ENCODE assay signal across 18 cellular contexts in the genomic region with DNA sequence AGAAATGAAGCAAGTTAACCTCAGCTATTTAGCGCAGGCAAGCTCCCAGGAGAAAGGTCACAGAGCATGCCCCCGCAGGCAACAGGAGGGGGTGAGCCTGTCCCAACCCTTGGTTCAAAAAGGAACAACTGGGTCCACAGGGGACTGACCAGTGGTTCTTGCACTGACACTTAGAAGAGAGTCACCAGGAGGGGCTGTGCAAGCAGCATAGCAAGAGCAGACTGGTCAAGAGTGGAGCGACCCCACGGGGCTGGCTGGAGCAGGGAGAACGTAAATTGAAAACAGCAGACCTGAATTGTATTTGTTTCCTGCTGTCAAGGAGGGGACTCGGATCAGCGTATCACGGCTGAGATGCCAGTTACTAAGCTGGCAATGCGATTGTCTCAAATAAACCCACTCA. TPM values are rescaled to one million over a fixed set of nuclear protein-coding genes. Genes with fewer than 3 reads are reported as not detected.
DNase-seq lines count a peak whose midpoint lies in the region; ATAC-seq and TF ChIP-seq lines count a peak whose summit lies in the region.
"Had no signal": no experiment of that assay in that cellular context is flagged by ENCODE, and none has a peak within 500 bp of the region (broad histone marks: within the 10 kb centered on the region; RNA-seq: fewer than 3 reads in every experiment).

No MANE protein-coding gene starts in this region.

- H3K36me3 Mint-ChIP-seq in WTC11 (no peaks in the 10 kb centered on the region), nephron progenitor cell (ENCODE audit: low read depth) (no peaks in the 10 kb centered on the region)
- H3K36me3 Mint-ChIP-seq in activated T-cell treated with anti-CD3 and anti-CD28 coated beads, Interleukin-2, amount 50 U/mL, for 4 hours (ENCODE audit: insufficient read depth): no peaks in the 10 kb centered on the region
- H3K36me3 Mint-ChIP-seq: CD4-positive, CD25-positive, alpha-beta regulatory T cell had no signal

- no peak for DNase-seq in WTC11 (ENCODE audit: low spot score)
- DNase-seq in fibroblast of gingiva (ENCODE audit: low read depth): peak; percentile 14
- peak; percentile 21 for DNase-seq in nephron progenitor cell
- no peak for DNase-seq in sciatic nerve (ENCODE audit: low spot score)
- no peak for DNase-seq in D341Med (ENCODE audit: low spot score)
- DNase-seq in activated T-cell treated with anti-CD3 and anti-CD28 coated beads, Interleukin-2, amount 50 U/mL, for 4 hours: no peak
- DNase-seq in DMS 273 (lab: John Stamatoyannopoulos, UW; ENCODE audit: unreplicated experiment): no peak
- DNase-seq: ACHN; BE2C; C1 segment of cervical spinal cord; CD4-positive, CD25-positive, alpha-beta regulatory T cell; CD8-positive, alpha-beta memory T cell; COR-L47; DMS153; DMS79; GDM1 had no signal

- CTCF ChIA-PET in WTC11 (lab: Charles Lee): interaction anchor here (1.4 kb wide), 1 partner anchor 201 kb away, joined by 4 read pairs; no protein-coding TSS in a partner anchor

- H3K4me3 Mint-ChIP-seq in WTC11: no peak overlapping the region
- no peak overlapping the region for H3K4me3 Mint-ChIP-seq in nephron progenitor cell
- no peak overlapping the region for H3K4me3 Mint-ChIP-seq in activated T-cell treated with anti-CD3 and anti-CD28 coated beads, Interleukin-2, amount 50 U/mL, for 4 hours
- H3K4me3 Mint-ChIP-seq: CD4-positive, CD25-positive, alpha-beta regulatory T cell; CD8-positive, alpha-beta memory T cell had no signal

- H3K27me3 Mint-ChIP-seq in WTC11 (ENCODE audit: low read depth) (no peaks in the 10 kb centered on the region), nephron progenitor cell (ENCODE audit: low read depth, poor library complexity) (peaks cover 24% of the 10 kb centered on the region)
- peaks cover 11% of the 10 kb centered on the region for H3K27me3 Mint-ChIP-seq in activated T-cell treated with anti-CD3 and anti-CD28 coated beads, Interleukin-2, amount 50 U/mL, for 4 hours (ENCODE audit: low read depth)

- intact Hi-C loops in sciatic nerve (cut with DNase I): no loop called here

- peak; percentile 47; the same call in 1 of the 2 replicates for ATAC-seq in WTC11
- ATAC-seq in sciatic nerve: peak; percentile 53
- ATAC-seq in activated T-cell treated with anti-CD3 and anti-CD28 coated beads, Interleukin-2, amount 50 U/mL, for 4 hours: no peak

- POLR2A ChIA-PET in WTC11 (lab: Charles Lee): no interaction called here

- H3K4me1 Mint-ChIP-seq in WTC11: no peaks in the 10 kb centered on the region
- peaks cover 14% of the 10 kb centered on the region for H3K4me1 Mint-ChIP-seq in nephron progenitor cell
- no peaks in the 10 kb centered on the region for H3K4me1 Mint-ChIP-seq in activated T-cell treated with anti-CD3 and anti-CD28 coated beads, Interleukin-2, amount 50 U/mL, for 4 hours (ENCODE audit: low read depth)
- H3K4me1 Mint-ChIP-seq: CD4-positive, CD25-positive, alpha-beta regulatory T cell; CD8-positive, alpha-beta memory T cell had no signal

- H3K9me3 Mint-ChIP-seq in WTC11 (no peaks in the 10 kb centered on the region), nephron progenitor cell (no peaks in the 10 kb centered on the region)
- no peaks in the 10 kb centered on the region for H3K9me3 Mint-ChIP-seq in activated T-cell treated with anti-CD3 and anti-CD28 coated beads, Interleukin-2, amount 50 U/mL, for 4 hours

- no peak overlapping the region for H3K27ac Mint-ChIP-seq in WTC11
- no peak overlapping the region for H3K27ac Mint-ChIP-seq in nephron progenitor cell
- H3K27ac Mint-ChIP-seq: CD4-positive, CD25-positive, alpha-beta regulatory T cell; CD8-positive, alpha-beta memory T cell had no signal

- TF ChIP-seq CTCF in WTC11 (IDR thresholded peaks at IDR 0.05) (no peak), nephron progenitor cell (IDR thresholded peaks at IDR 0.05) (no peak)

TF ChIP-seq in WTC11, 78 proteins besides CTCF, POLR2A, EP300 and RAD21 (continues in another document):
- no peak for TF ChIP-seq GABPB1 (CRISPR knock-in tag; IDR thresholded peaks at IDR 0.05)
- TF ChIP-seq, protein P1, sequence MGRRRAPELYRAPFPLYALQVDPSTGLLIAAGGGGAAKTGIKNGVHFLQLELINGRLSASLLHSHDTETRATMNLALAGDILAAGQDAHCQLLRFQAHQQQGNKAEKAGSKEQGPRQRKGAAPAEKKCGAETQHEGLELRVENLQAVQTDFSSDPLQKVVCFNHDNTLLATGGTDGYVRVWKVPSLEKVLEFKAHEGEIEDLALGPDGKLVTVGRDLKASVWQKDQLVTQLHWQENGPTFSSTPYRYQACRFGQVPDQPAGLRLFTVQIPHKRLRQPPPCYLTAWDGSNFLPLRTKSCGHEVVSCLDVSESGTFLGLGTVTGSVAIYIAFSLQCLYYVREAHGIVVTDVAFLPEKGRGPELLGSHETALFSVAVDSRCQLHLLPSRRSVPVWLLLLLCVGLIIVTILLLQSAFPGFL (CRISPR knock-in tag; IDR thresholded peaks at IDR 0.05; ENCODE audit: borderline replicate concordance): no peak
- TF ChIP-seq, protein P2, sequence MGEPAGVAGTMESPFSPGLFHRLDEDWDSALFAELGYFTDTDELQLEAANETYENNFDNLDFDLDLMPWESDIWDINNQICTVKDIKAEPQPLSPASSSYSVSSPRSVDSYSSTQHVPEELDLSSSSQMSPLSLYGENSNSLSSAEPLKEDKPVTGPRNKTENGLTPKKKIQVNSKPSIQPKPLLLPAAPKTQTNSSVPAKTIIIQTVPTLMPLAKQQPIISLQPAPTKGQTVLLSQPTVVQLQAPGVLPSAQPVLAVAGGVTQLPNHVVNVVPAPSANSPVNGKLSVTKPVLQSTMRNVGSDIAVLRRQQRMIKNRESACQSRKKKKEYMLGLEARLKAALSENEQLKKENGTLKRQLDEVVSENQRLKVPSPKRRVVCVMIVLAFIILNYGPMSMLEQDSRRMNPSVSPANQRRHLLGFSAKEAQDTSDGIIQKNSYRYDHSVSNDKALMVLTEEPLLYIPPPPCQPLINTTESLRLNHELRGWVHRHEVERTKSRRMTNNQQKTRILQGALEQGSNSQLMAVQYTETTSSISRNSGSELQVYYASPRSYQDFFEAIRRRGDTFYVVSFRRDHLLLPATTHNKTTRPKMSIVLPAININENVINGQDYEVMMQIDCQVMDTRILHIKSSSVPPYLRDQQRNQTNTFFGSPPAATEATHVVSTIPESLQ (CRISPR knock-in tag; IDR thresholded peaks at IDR 0.05): no peak
- no peak for TF ChIP-seq GRHL2 (CRISPR knock-in tag; IDR thresholded peaks at IDR 0.05; ENCODE audit: insufficient replicate concordance, severe bottlenecking)
- TF ChIP-seq FOXP1 (CRISPR knock-in tag; IDR thresholded peaks at IDR 0.05; ENCODE audit: borderline replicate concordance): no peak
- TF ChIP-seq, protein P3, sequence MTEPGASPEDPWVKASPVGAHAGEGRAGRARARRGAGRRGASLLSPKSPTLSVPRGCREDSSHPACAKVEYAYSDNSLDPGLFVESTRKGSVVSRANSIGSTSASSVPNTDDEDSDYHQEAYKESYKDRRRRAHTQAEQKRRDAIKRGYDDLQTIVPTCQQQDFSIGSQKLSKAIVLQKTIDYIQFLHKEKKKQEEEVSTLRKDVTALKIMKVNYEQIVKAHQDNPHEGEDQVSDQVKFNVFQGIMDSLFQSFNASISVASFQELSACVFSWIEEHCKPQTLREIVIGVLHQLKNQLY (CRISPR knock-in tag; IDR thresholded peaks at IDR 0.05): no peak
- TF ChIP-seq ZNF121 (CRISPR knock-in tag; IDR thresholded peaks at IDR 0.05): no peak
- TF ChIP-seq, protein P4, sequence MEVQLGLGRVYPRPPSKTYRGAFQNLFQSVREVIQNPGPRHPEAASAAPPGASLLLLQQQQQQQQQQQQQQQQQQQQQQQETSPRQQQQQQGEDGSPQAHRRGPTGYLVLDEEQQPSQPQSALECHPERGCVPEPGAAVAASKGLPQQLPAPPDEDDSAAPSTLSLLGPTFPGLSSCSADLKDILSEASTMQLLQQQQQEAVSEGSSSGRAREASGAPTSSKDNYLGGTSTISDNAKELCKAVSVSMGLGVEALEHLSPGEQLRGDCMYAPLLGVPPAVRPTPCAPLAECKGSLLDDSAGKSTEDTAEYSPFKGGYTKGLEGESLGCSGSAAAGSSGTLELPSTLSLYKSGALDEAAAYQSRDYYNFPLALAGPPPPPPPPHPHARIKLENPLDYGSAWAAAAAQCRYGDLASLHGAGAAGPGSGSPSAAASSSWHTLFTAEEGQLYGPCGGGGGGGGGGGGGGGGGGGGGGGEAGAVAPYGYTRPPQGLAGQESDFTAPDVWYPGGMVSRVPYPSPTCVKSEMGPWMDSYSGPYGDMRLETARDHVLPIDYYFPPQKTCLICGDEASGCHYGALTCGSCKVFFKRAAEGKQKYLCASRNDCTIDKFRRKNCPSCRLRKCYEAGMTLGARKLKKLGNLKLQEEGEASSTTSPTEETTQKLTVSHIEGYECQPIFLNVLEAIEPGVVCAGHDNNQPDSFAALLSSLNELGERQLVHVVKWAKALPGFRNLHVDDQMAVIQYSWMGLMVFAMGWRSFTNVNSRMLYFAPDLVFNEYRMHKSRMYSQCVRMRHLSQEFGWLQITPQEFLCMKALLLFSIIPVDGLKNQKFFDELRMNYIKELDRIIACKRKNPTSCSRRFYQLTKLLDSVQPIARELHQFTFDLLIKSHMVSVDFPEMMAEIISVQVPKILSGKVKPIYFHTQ (CRISPR knock-in tag; IDR thresholded peaks at IDR 0.05): no peak
- no peak for TF ChIP-seq RELA (CRISPR knock-in tag; IDR thresholded peaks at IDR 0.05; ENCODE audit: borderline replicate concordance)
- no peak for TF ChIP-seq JUN (CRISPR knock-in tag; IDR thresholded peaks at IDR 0.05)
- TF ChIP-seq, protein P5, sequence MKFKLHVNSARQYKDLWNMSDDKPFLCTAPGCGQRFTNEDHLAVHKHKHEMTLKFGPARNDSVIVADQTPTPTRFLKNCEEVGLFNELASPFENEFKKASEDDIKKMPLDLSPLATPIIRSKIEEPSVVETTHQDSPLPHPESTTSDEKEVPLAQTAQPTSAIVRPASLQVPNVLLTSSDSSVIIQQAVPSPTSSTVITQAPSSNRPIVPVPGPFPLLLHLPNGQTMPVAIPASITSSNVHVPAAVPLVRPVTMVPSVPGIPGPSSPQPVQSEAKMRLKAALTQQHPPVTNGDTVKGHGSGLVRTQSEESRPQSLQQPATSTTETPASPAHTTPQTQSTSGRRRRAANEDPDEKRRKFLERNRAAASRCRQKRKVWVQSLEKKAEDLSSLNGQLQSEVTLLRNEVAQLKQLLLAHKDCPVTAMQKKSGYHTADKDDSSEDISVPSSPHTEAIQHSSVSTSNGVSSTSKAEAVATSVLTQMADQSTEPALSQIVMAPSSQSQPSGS (CRISPR knock-in tag; IDR thresholded peaks at IDR 0.05; ENCODE audit: borderline replicate concordance, low read depth): no peak
- TF ChIP-seq SMAD3 (CRISPR knock-in tag; IDR thresholded peaks at IDR 0.05; ENCODE audit: borderline replicate concordance): no peak

RNA-seq across cellular contexts. Expression of gene GABRR1, which starts 32.8 kb away (rescaled TPM):
- total RNA-seq in WTC11 (2021): 0.23 to 0.30 TPM (median 0.24 TPM) in 3 replicates
- total RNA-seq in sciatic nerve: 0.27 TPM
- total RNA-seq in activated T-cell treated with anti-CD3 and anti-CD28 coated beads, Interleukin-2, amount 50 U/mL, for 4 hours: not detected
- total RNA-seq: CD4-positive, CD25-positive, alpha-beta regulatory T cell; CD8-positive, alpha-beta memory T cell; Daoy; HT-29 had no signal

RNA-seq across cellular contexts. Expression of gene PM20D2, which starts 38.5 kb away (rescaled TPM):
- 4.8 to 5.1 TPM (median 4.9 TPM) in 3 replicates for total RNA-seq in WTC11 (2021)
- total RNA-seq in sciatic nerve: 16.9 TPM
- 10 to 100 TPM; 11.2 to 17.7 (median 14.4) TPM for total RNA-seq in activated T-cell treated with anti-CD3 and anti-CD28 coated beads, Interleukin-2, amount 50 U/mL, for 4 hours

Comparison
In these comparisons a context has a peak if more than half of its experiments do, and no peak if none do; other contexts are left out.
1. ATAC-seq: peak in WTC11 (single experiment) and sciatic nerve (single experiment); none in activated T-cell treated with anti-CD3 and anti-CD28 coated beads, Interleukin-2, amount 50 U/mL, for 4 hours (0 of 2).
2. DNase-seq: peak in fibroblast of gingiva (single experiment) and nephron progenitor cell (single experiment); none in WTC11 (single experiment), sciatic nerve (single experiment), D341Med (single experiment), activated T-cell treated with anti-CD3 and anti-CD28 coated beads, Interleukin-2, amount 50 U/mL, for 4 hours (single experiment) and DMS 273 (single experiment).